ENCODE assay signal across 9 cellular contexts in genomic region chr5:14582797-14583137, GRCh38. TPM values are rescaled to one million over a fixed set of nuclear protein-coding genes. Genes with fewer than 3 reads are reported as not detected.
A peak's percentile ranks its signal among the peaks of the same experiment; 100 is the strongest.
DNase-seq lines count a peak whose midpoint lies in the region; ATAC-seq, FAIRE-seq and TF ChIP-seq lines count a peak whose summit lies in the region.
"Had no signal": no experiment of that assay in that cellular context is flagged by ENCODE, and none has a peak within 500 bp of the region (broad histone marks: within the 10 kb centered on the region; RNA-seq: fewer than 3 reads in every experiment).

No MANE protein-coding gene starts in this region.

- no peaks in the 10 kb centered on the region for H3K9me3 ChIP-seq in iPS DF 6.9 (ENCODE audit: control insufficient read depth, insufficient read depth, low read length)

- peaks cover 3% of the 10 kb centered on the region for H3K27me3 ChIP-seq in iPS DF 6.9 (ENCODE audit: control insufficient read depth, insufficient read depth, low read length)

- DNase-seq in T-helper 1 cell, result no peak
- no peak for DNase-seq in WTC11 (ENCODE audit: low spot score)
- DNase-seq in iPS DF 6.9 (ENCODE audit: low read depth, low spot score), result no peak
- DNase-seq in stimulated activated naive B cell treated with anti-CD40 and anti-IgM and Interleukin-4, amounts not matched to agents 10 μg/mL and 1 μg/mL and 100 μg/mL, for 72 hours, result no peak
- no peak for DNase-seq in HTR-8/SVneo (ENCODE audit: insufficient read length, low spot score)
- no peak for DNase-seq in SKM-1 (lab: John Stamatoyannopoulos, UW; ENCODE audit: unreplicated experiment)
- DNase-seq: midbrain had no signal

- peaks cover 22% of the 10 kb centered on the region for H3K27me3 Mint-ChIP-seq in T-helper 1 cell treated with Interleukin-12 subunit alpha and Interleukin-12 subunit beta and Interleukin-4 antibody, amounts not matched to agents 30 μg/mL and 1 μg/mL, for 36 hours (ENCODE audit: low read depth)
- peaks cover 57% of the 10 kb centered on the region for H3K27me3 Mint-ChIP-seq in WTC11 (ENCODE audit: low read depth)
- H3K27me3 Mint-ChIP-seq in stimulated activated naive B cell treated with anti-CD40 and anti-IgM and Interleukin-4, amounts not matched to agents 10 μg/mL and 1 μg/mL and 100 μg/mL, for 72 hours, result peaks cover 35 to 66% of the 10 kb centered on the region in 2 donors

- peaks cover 13% of the 10 kb centered on the region for H3K36me3 Mint-ChIP-seq in T-helper 1 cell treated with Interleukin-12 subunit alpha and Interleukin-12 subunit beta and Interleukin-4 antibody, amounts not matched to agents 30 μg/mL and 1 μg/mL, for 36 hours (ENCODE audit: low read depth)
- peaks cover 23% of the 10 kb centered on the region for H3K36me3 Mint-ChIP-seq in WTC11
- H3K36me3 Mint-ChIP-seq in stimulated activated naive B cell treated with anti-CD40 and anti-IgM and Interleukin-4, amounts not matched to agents 10 μg/mL and 1 μg/mL and 100 μg/mL, for 72 hours, result no peaks in the 10 kb centered on the region

- no peaks in the 10 kb centered on the region for H3K36me3 ChIP-seq in iPS DF 6.9 (ENCODE audit: control insufficient read depth, insufficient read depth, low read length)

- H3K9me3 Mint-ChIP-seq in T-helper 1 cell treated with Interleukin-12 subunit alpha and Interleukin-12 subunit beta and Interleukin-4 antibody, amounts not matched to agents 30 μg/mL and 1 μg/mL, for 36 hours, result no peaks in the 10 kb centered on the region
- peaks cover 37% of the 10 kb centered on the region for H3K9me3 Mint-ChIP-seq in WTC11
- no peaks in the 10 kb centered on the region for H3K9me3 Mint-ChIP-seq in stimulated activated naive B cell treated with anti-CD40 and anti-IgM and Interleukin-4, amounts not matched to agents 10 μg/mL and 1 μg/mL and 100 μg/mL, for 72 hours

- peak overlapping the region; percentile 79 for H3K4me3 Mint-ChIP-seq in T-helper 1 cell treated with Interleukin-12 subunit alpha and Interleukin-12 subunit beta and Interleukin-4 antibody, amounts not matched to agents 30 μg/mL and 1 μg/mL, for 36 hours
- peak overlapping the region; percentile 70 for H3K4me3 Mint-ChIP-seq in WTC11
- peak overlapping the region; percentile 30 to 72 for H3K4me3 Mint-ChIP-seq in stimulated activated naive B cell treated with anti-CD40 and anti-IgM and Interleukin-4, amounts not matched to agents 10 μg/mL and 1 μg/mL and 100 μg/mL, for 72 hours

- H3K4me3 ChIP-seq in iPS DF 6.9 (ENCODE audit: low read length), result peak overlapping the region; percentile 79; the same call in 1 of the 2 replicates

- WGBS in iPS DF 6.9 (ENCODE audit: insufficient coverage, insufficient read length), result no CpG with 5 or more reads among the region's 9 CpGs

- H3K4me1 Mint-ChIP-seq in T-helper 1 cell treated with Interleukin-12 subunit alpha and Interleukin-12 subunit beta and Interleukin-4 antibody, amounts not matched to agents 30 μg/mL and 1 μg/mL, for 36 hours (ENCODE audit: low read depth), result peaks cover 26% of the 10 kb centered on the region
- peaks cover 11% of the 10 kb centered on the region for H3K4me1 Mint-ChIP-seq in WTC11
- peaks cover 2 to 4% of the 10 kb centered on the region in 2 donors for H3K4me1 Mint-ChIP-seq in stimulated activated naive B cell treated with anti-CD40 and anti-IgM and Interleukin-4, amounts not matched to agents 10 μg/mL and 1 μg/mL and 100 μg/mL, for 72 hours

- ATAC-seq in WTC11, result no peak
- no peak for ATAC-seq in stimulated activated naive B cell treated with anti-CD40 and anti-IgM and Interleukin-4, amounts not matched to agents 10 μg/mL and 1 μg/mL and 100 μg/mL, for 72 hours (replicated peaks)
- no peak for ATAC-seq in GM21619 (IDR thresholded peaks at IDR 0.05; ENCODE audit: unreplicated experiment)

- H3K27ac Mint-ChIP-seq in T-helper 1 cell treated with Interleukin-12 subunit alpha and Interleukin-12 subunit beta and Interleukin-4 antibody, amounts not matched to agents 30 μg/mL and 1 μg/mL, for 36 hours, result peak overlapping the region; percentile 79
- H3K27ac Mint-ChIP-seq in WTC11, result no peak overlapping the region
- H3K27ac Mint-ChIP-seq in stimulated activated naive B cell treated with anti-CD40 and anti-IgM and Interleukin-4, amounts not matched to agents 10 μg/mL and 1 μg/mL and 100 μg/mL, for 72 hours, result peak overlapping the region; percentile 20

- no peak for TF ChIP-seq CTCF in WTC11 (IDR thresholded peaks at IDR 0.05)

- CTCF ChIA-PET in WTC11 (lab: Charles Lee), result interaction anchor here (0.7 to 2.2 kb wide), 5 partner anchors 10 to 313 kb away, joined by 3 to 15 read pairs (median 5); no protein-coding TSS in a partner anchor

- FAIRE-seq in HTR-8/SVneo (lab: Jason Lieb, UNC), result no peak

- no peak overlapping the region for H3K27ac ChIP-seq in iPS DF 6.9 (ENCODE audit: low read length)

- no peaks in the 10 kb centered on the region for H3K4me1 ChIP-seq in iPS DF 6.9 (ENCODE audit: control insufficient read depth, insufficient read depth, low read length)

- POLR2A ChIA-PET in WTC11 (lab: Charles Lee), result no interaction called here

TF ChIP-seq in WTC11, 78 proteins besides CTCF, POLR2A, EP300 and RAD21 (continues in another document):
- TF ChIP-seq, protein P1, sequence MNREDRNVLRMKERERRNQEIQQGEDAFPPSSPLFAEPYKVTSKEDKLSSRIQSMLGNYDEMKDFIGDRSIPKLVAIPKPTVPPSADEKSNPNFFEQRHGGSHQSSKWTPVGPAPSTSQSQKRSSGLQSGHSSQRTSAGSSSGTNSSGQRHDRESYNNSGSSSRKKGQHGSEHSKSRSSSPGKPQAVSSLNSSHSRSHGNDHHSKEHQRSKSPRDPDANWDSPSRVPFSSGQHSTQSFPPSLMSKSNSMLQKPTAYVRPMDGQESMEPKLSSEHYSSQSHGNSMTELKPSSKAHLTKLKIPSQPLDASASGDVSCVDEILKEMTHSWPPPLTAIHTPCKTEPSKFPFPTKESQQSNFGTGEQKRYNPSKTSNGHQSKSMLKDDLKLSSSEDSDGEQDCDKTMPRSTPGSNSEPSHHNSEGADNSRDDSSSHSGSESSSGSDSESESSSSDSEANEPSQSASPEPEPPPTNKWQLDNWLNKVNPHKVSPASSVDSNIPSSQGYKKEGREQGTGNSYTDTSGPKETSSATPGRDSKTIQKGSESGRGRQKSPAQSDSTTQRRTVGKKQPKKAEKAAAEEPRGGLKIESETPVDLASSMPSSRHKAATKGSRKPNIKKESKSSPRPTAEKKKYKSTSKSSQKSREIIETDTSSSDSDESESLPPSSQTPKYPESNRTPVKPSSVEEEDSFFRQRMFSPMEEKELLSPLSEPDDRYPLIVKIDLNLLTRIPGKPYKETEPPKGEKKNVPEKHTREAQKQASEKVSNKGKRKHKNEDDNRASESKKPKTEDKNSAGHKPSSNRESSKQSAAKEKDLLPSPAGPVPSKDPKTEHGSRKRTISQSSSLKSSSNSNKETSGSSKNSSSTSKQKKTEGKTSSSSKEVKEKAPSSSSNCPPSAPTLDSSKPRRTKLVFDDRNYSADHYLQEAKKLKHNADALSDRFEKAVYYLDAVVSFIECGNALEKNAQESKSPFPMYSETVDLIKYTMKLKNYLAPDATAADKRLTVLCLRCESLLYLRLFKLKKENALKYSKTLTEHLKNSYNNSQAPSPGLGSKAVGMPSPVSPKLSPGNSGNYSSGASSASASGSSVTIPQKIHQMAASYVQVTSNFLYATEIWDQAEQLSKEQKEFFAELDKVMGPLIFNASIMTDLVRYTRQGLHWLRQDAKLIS (CRISPR knock-in tag; IDR thresholded peaks at IDR 0.05; ENCODE audit: borderline replicate concordance), result no peak
- TF ChIP-seq SP1 (CRISPR knock-in tag; conservative IDR thresholded peaks at IDR 0.05), result no peak
- no peak for TF ChIP-seq CDX4 (CRISPR knock-in tag; IDR thresholded peaks at IDR 0.05; ENCODE audit: borderline replicate concordance)
- no peak for TF ChIP-seq MYBL2 (CRISPR knock-in tag; IDR thresholded peaks at IDR 0.05)
- TF ChIP-seq ATF2 (CRISPR knock-in tag; IDR thresholded peaks at IDR 0.05; ENCODE audit: borderline replicate concordance, low read depth), result no peak
- TF ChIP-seq GABPB1 (CRISPR knock-in tag; IDR thresholded peaks at IDR 0.05), result no peak
- no peak for TF ChIP-seq ATF1 (CRISPR knock-in tag; IDR thresholded peaks at IDR 0.05)
- no peak for TF ChIP-seq MXD4 (CRISPR knock-in tag; IDR thresholded peaks at IDR 0.05; ENCODE audit: borderline replicate concordance)
- no peak for TF ChIP-seq KAT7 (CRISPR knock-in tag; IDR thresholded peaks at IDR 0.05; ENCODE audit: borderline replicate concordance)
- TF ChIP-seq E2F4 (CRISPR knock-in tag; IDR thresholded peaks at IDR 0.05; ENCODE audit: borderline replicate concordance, low read depth), result no peak
- no peak for TF ChIP-seq MAX (CRISPR knock-in tag; IDR thresholded peaks at IDR 0.05)
- no peak for TF ChIP-seq ZNF317 (CRISPR knock-in tag; IDR thresholded peaks at IDR 0.05; ENCODE audit: borderline replicate concordance, low read depth)

RNA-seq across cellular contexts. Expression of gene OTULINL, which starts 1.2 kb away (rescaled TPM):
- total RNA-seq in WTC11 (2021), result 6.6 to 12.3 TPM (median 10.6 TPM) in 3 replicates
